8 cellular contexts compared by ENCODE assay signal in genomic region chr1:19429611-19430010, GRCh38. TPM values are rescaled to one million over a fixed set of nuclear protein-coding genes. Genes with fewer than 3 reads are reported as not detected.
DNase-seq lines count a peak whose midpoint lies in the region; ATAC-seq and TF ChIP-seq lines count a peak whose summit lies in the region.

No MANE protein-coding gene starts in this region.

- H3K4me1 Mint-ChIP-seq in activated CD4-positive, alpha-beta T cell treated with anti-CD3 and anti-CD28 coated beads, Interleukin-2, amount 10 ng/mL, durations not matched to agents 24 days and 14 days = peaks cover 48% of the 10 kb centered on the region
- peaks cover 90% of the 10 kb centered on the region for H3K4me1 Mint-ChIP-seq in activated naive CD8-positive, alpha-beta T cell treated with anti-CD3 and anti-CD28 coated beads, Interleukin-2, amount 50 U/mL, for 24 hours

- H3K4me1 ChIP-seq in left lung = peaks cover 47 to 90% of the 10 kb centered on the region in 2 donors
- H3K4me1 ChIP-seq in subcutaneous abdominal adipose tissue (ENCODE audit: control insufficient read depth in 5 of 5, insufficient read depth in 5 of 5, low read length in 5 of 5) = peaks cover 12 to 80% (median 72%) of the 10 kb centered on the region in 5 donors

- H3K36me3 ChIP-seq in left lung = peaks cover 0 to 12% of the 10 kb centered on the region in 2 donors
- peaks cover 0 to 3% (median 0%) of the 10 kb centered on the region in 5 donors for H3K36me3 ChIP-seq in subcutaneous abdominal adipose tissue (ENCODE audit: control insufficient read depth in 5 of 5, insufficient read depth in 5 of 5, low read length in 5 of 5)

- H3K27ac Mint-ChIP-seq in activated CD4-positive, alpha-beta T cell treated with anti-CD3 and anti-CD28 coated beads, Interleukin-2, amount 10 ng/mL, durations not matched to agents 24 days and 14 days = peak overlapping the region; percentile 36
- peak overlapping the region; percentile 89 for H3K27ac Mint-ChIP-seq in activated naive CD8-positive, alpha-beta T cell treated with anti-CD3 and anti-CD28 coated beads, Interleukin-2, amount 50 U/mL, for 24 hours

- DNase-seq in activated CD4-positive, alpha-beta T cell treated with anti-CD3 and anti-CD28 coated beads, Interleukin-2, amount 10 ng/mL, durations not matched to agents 24 days and 14 days = no peak
- no peak for DNase-seq in activated CD4-positive, alpha-beta T cell treated with anti-CD3 and anti-CD28 coated beads, Interleukin-2, amount 50 U/mL, for 48 hours
- DNase-seq in activated naive CD8-positive, alpha-beta T cell treated with anti-CD3 and anti-CD28 coated beads, Interleukin-2, amount 50 U/mL, for 24 hours = no peak
- DNase-seq in left lung (no peak), D341Med (ENCODE audit: low spot score) (no peak)

- H3K4me3 ChIP-seq in left lung = no peak overlapping the region
- H3K4me3 ChIP-seq in subcutaneous abdominal adipose tissue (ENCODE audit: low read depth in 1 of 5, low read length in 5 of 5) = peak overlapping the region in 2 of 5 donors; percentile 9 to 25

- H3K36me3 Mint-ChIP-seq in activated CD4-positive, alpha-beta T cell treated with anti-CD3 and anti-CD28 coated beads, Interleukin-2, amount 10 ng/mL, durations not matched to agents 24 days and 14 days (ENCODE audit: low read depth) = peaks cover 17% of the 10 kb centered on the region
- H3K36me3 Mint-ChIP-seq in activated naive CD8-positive, alpha-beta T cell treated with anti-CD3 and anti-CD28 coated beads, Interleukin-2, amount 50 U/mL, for 24 hours (ENCODE audit: low read depth) = peaks cover 31% of the 10 kb centered on the region

- H3K27me3 ChIP-seq in left lung = no peaks in the 10 kb centered on the region
- H3K27me3 ChIP-seq in subcutaneous abdominal adipose tissue (ENCODE audit: control insufficient read depth in 5 of 5, insufficient read depth in 4 of 5, low read length in 5 of 5) = no peaks in the 10 kb centered on the region

- no peak for TF ChIP-seq CTCF in left lung (IDR thresholded peaks at IDR 0.05)

- intact Hi-C loops in activated CD4-positive, alpha-beta T cell treated with anti-CD3 and anti-CD28 coated beads, Interleukin-2, amount 10 ng/mL, durations not matched to agents 24 days and 14 days (cut with micrococcal nuclease) = no loop called here
- intact Hi-C loops in left lung (cut with DNase I) = no loop called here

- no peak overlapping the region for H3K4me3 Mint-ChIP-seq in activated CD4-positive, alpha-beta T cell treated with anti-CD3 and anti-CD28 coated beads, Interleukin-2, amount 10 ng/mL, durations not matched to agents 24 days and 14 days
- peak overlapping the region; percentile 56 for H3K4me3 Mint-ChIP-seq in activated naive CD8-positive, alpha-beta T cell treated with anti-CD3 and anti-CD28 coated beads, Interleukin-2, amount 50 U/mL, for 24 hours

- peak overlapping the region; percentile 65 to 70 for H3K27ac ChIP-seq in left lung
- H3K27ac ChIP-seq in subcutaneous abdominal adipose tissue (ENCODE audit: low read depth, low read length) = peak overlapping the region; percentile 71

- no peaks in the 10 kb centered on the region for H3K27me3 Mint-ChIP-seq in activated CD4-positive, alpha-beta T cell treated with anti-CD3 and anti-CD28 coated beads, Interleukin-2, amount 10 ng/mL, durations not matched to agents 24 days and 14 days
- no peaks in the 10 kb centered on the region for H3K27me3 Mint-ChIP-seq in activated naive CD8-positive, alpha-beta T cell treated with anti-CD3 and anti-CD28 coated beads, Interleukin-2, amount 50 U/mL, for 24 hours

- H3K9me3 Mint-ChIP-seq in activated CD4-positive, alpha-beta T cell treated with anti-CD3 and anti-CD28 coated beads, Interleukin-2, amount 10 ng/mL, durations not matched to agents 24 days and 14 days = no peaks in the 10 kb centered on the region
- H3K9me3 Mint-ChIP-seq in activated naive CD8-positive, alpha-beta T cell treated with anti-CD3 and anti-CD28 coated beads, Interleukin-2, amount 50 U/mL, for 24 hours = no peaks in the 10 kb centered on the region

- H3K9me3 ChIP-seq in left lung (no peaks in the 10 kb centered on the region), subcutaneous abdominal adipose tissue (ENCODE audit: control insufficient read depth in 5 of 5, low read length in 5 of 5) (no peaks in the 10 kb centered on the region)

- ATAC-seq in activated naive CD8-positive, alpha-beta T cell treated with anti-CD3 and anti-CD28 coated beads, Interleukin-2, amount 50 U/mL, for 24 hours = no peak
- ATAC-seq in left lung (peak; percentile 42), GM21737 (IDR thresholded peaks at IDR 0.05; ENCODE audit: unreplicated experiment) (no peak), HG02884 (IDR thresholded peaks at IDR 0.05; ENCODE audit: unreplicated experiment) (no peak)

- H3K9ac ChIP-seq in subcutaneous abdominal adipose tissue (ENCODE audit: low read length in 5 of 5) = peak overlapping the region in 2 of 5 donors; percentile 15 to 43

RNA-seq across cellular contexts. Expression of gene CAPZB, which starts 55.7 kb away (rescaled TPM):
- total RNA-seq in activated CD4-positive, alpha-beta T cell treated with anti-CD3 and anti-CD28 coated beads, Interleukin-2, amount 10 ng/mL, durations not matched to agents 24 days and 14 days = 291 and 297 TPM in 2 replicates
- total RNA-seq in left lung = 100 to 1,000 TPM; 293 to 327 TPM
